1 cellular context compared by ENCODE assay signal in the genomic region with DNA sequence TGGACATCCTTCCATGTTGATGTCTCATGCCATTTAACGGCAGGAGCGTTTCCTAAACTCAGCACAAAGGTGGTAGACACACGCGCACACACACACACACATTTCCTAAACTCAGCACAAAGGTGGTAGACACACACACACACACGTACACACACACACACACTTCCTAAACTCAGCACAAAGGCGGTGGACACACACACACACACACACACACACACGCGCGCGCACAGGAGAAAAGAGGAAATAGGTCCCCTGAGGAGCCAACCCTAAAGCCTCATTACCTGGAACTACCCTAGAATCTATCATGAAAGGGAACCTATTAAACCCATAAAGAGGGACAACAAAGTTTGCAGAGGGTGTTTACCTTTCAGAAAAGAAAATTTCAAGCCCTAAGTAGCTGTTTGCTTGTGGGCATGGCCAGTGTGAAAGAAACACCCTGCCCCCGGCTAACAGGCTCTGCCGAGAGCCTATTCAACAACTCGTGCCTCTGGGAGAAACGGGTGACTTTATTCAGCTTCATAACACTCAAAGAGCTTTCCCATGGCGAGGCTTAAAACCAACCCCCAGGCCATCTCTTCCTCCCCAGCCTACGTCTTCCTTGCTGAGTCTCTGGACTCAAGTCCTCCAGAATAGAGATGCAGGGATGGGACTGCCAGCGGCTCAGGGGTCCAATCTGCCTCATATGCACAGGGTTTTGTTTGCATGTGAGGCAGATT.
TF ChIP-seq lines count a peak whose summit lies in the region.

No MANE protein-coding gene starts in this region.

TF ChIP-seq in K562, 482 proteins besides CTCF, POLR2A, EP300 and RAD21:
- TF ChIP-seq ZNF696 (CRISPR knock-in tag; conservative IDR thresholded peaks at IDR 0.05) (no peak), ELF4 (CRISPR knock-in tag; IDR thresholded peaks at IDR 0.05) (no peak), ARID1B (IDR thresholded peaks at IDR 0.05) (peak; percentile 49; the same call in 1 of the 2 replicates), SOX6 (IDR thresholded peaks at IDR 0.05) (peak; percentile 55; the same call in 1 of the 2 replicates), C11orf30 (IDR thresholded peaks at IDR 0.05; ENCODE audit: low read depth) (peak; percentile 29; the same call in 1 of the 2 replicates), NCOA1 (IDR thresholded peaks at IDR 0.05; ENCODE audit: low read depth) (no peak), HDAC1 (IDR thresholded peaks at IDR 0.05) (0 out of 4 replicates have a peak, but pooled peaks of 1 of the 2 experiments have one; percentile 34), THRB (CRISPR knock-in tag; conservative IDR thresholded peaks at IDR 0.05) (0 out of 2 replicates have a peak, but pooled peaks have one; percentile 66), MLLT1 (IDR thresholded peaks at IDR 0.05) (peak in 1 of 2 experiments; percentile 73; a peak in 1 of 4 replicates), SMARCE1 (IDR thresholded peaks at IDR 0.05) (peak; percentile 66; the same call in 1 of the 2 replicates), SPI1 (IDR thresholded peaks at IDR 0.05; ENCODE audit: borderline replicate concordance, low read depth, low read length) (peak; percentile 59; the same call in 1 of the 2 replicates), HMBOX1 (IDR thresholded peaks at IDR 0.05) (no peak), SMARCA4 (IDR thresholded peaks at IDR 0.05) (0 out of 2 replicates have a peak, but pooled peaks have one; percentile 41), MCM3 (IDR thresholded peaks at IDR 0.05) (peak; percentile 90), NRF1 (conservative IDR thresholded peaks at IDR 0.05 in 1 of 2, IDR thresholded peaks at IDR 0.05 in 1 of 2) (peak; percentile 74 to 80)
- TF ChIP-seq, protein P1, sequence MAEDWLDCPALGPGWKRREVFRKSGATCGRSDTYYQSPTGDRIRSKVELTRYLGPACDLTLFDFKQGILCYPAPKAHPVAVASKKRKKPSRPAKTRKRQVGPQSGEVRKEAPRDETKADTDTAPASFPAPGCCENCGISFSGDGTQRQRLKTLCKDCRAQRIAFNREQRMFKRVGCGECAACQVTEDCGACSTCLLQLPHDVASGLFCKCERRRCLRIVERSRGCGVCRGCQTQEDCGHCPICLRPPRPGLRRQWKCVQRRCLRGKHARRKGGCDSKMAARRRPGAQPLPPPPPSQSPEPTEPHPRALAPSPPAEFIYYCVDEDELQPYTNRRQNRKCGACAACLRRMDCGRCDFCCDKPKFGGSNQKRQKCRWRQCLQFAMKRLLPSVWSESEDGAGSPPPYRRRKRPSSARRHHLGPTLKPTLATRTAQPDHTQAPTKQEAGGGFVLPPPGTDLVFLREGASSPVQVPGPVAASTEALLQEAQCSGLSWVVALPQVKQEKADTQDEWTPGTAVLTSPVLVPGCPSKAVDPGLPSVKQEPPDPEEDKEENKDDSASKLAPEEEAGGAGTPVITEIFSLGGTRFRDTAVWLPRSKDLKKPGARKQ (CRISPR knock-in tag; IDR thresholded peaks at IDR 0.05), result 0 out of 2 replicates have a peak, but pooled peaks have one; percentile 22
TF ChIP-seq in K562: peak in this region for 12.
